Comparison of ENCODE assay signal across 16 cellular contexts in genomic region chr13:32408296-32408998, GRCh38. TPM values are rescaled to one million over a fixed set of nuclear protein-coding genes. Genes with fewer than 3 reads are reported as not detected.
A peak's percentile ranks its signal among the peaks of the same experiment; 100 is the strongest.
DNase-seq lines count a peak whose midpoint lies in the region; ATAC-seq and TF ChIP-seq lines count a peak whose summit lies in the region.
"Had no signal": no experiment of that assay in that cellular context is flagged by ENCODE, and none has a peak within 500 bp of the region (broad histone marks: within the 10 kb centered on the region; RNA-seq: fewer than 3 reads in every experiment).

No MANE protein-coding gene starts in this region.

- TF ChIP-seq CTCF in GM23338 (conservative IDR thresholded peaks at IDR 0.05; ENCODE audit: low read depth in 2 of 2) (no peak), WTC11 (IDR thresholded peaks at IDR 0.05) (no peak)

- POLR2A ChIA-PET in WTC11 (lab: Charles Lee) = interaction anchor here (0.9 to 1.8 kb wide), 2 partner anchors 19 to 131 kb away, joined by 3 to 9 read pairs; partner anchors contain the start of genes N4BP2L1 and N4BP2L2

- no peak overlapping the region for H3K27ac ChIP-seq in GM23338 (ENCODE audit: low read depth)
- H3K27ac ChIP-seq: foreskin keratinocyte had no signal

- H3K9me2 ChIP-seq in GM23338 (ENCODE audit: insufficient read depth) = no peaks in the 10 kb centered on the region

- H3K27ac Mint-ChIP-seq in activated naive CD4-positive, alpha-beta T cell treated with anti-CD3 and anti-CD28 coated beads for 36 hours = peak overlapping the region; percentile 56
- no peak overlapping the region for H3K27ac Mint-ChIP-seq in activated naive CD4-positive, alpha-beta T cell treated with anti-CD3 and anti-CD28 coated beads, Interleukin-2, amount 10 ng/mL, durations not matched to agents 7 days and 5 days
- H3K27ac Mint-ChIP-seq in GM23338 = no peak overlapping the region; the same call in 1 of the 2 replicates
- peak overlapping the region; percentile 46 for H3K27ac Mint-ChIP-seq in WTC11
- H3K27ac Mint-ChIP-seq in stimulated activated memory B cell treated with anti-CD40 and anti-IgM and Interleukin-4, amounts not matched to agents 10 μg/mL and 1 μg/mL and 100 μg/mL, for 72 hours = peak overlapping the region; percentile 27
- H3K27ac Mint-ChIP-seq: B cell had no signal

- DNase-seq in activated naive CD4-positive, alpha-beta T cell treated with anti-CD3 and anti-CD28 coated beads for 36 hours = no peak
- no peak for DNase-seq in activated naive CD4-positive, alpha-beta T cell treated with anti-CD3 and anti-CD28 coated beads, Interleukin-2, amount 10 ng/mL, durations not matched to agents 7 days and 5 days
- DNase-seq in GM23338 (ENCODE audit: low spot score) (no peak), WTC11 (ENCODE audit: low spot score) (no peak), Right ventricle myocardium inferior (ENCODE audit: missing footprints) (no peak)
- DNase-seq in stimulated activated CD4-positive, alpha-beta T cell treated with anti-CD3 and anti-CD28 coated beads, Interleukin-2, amount 100 ng/mL, for 24 hours = no peak
- DNase-seq: activated CD8-positive, alpha-beta memory T cell treated with anti-CD3 and anti-CD28 coated beads, Interleukin-2, amount 50 U/mL, for 4 hours; aorta; effector CD4-positive, alpha-beta T cell; foreskin keratinocyte; GF-D8; RPMI8226; T-helper 9 cell had no signal

- H3K27me3 ChIP-seq in GM23338 (ENCODE audit: insufficient read depth) = peaks cover 5% of the 10 kb centered on the region; the same call in 1 of the 2 replicates
- H3K27me3 ChIP-seq: foreskin keratinocyte had no signal

- no peaks in the 10 kb centered on the region for H3K36me3 ChIP-seq in GM23338 (ENCODE audit: insufficient read depth)

- H3K27me3 Mint-ChIP-seq in activated naive CD4-positive, alpha-beta T cell treated with anti-CD3 and anti-CD28 coated beads for 36 hours (ENCODE audit: low read depth) = no peaks in the 10 kb centered on the region
- no peaks in the 10 kb centered on the region for H3K27me3 Mint-ChIP-seq in activated naive CD4-positive, alpha-beta T cell treated with anti-CD3 and anti-CD28 coated beads, Interleukin-2, amount 10 ng/mL, durations not matched to agents 7 days and 5 days
- H3K27me3 Mint-ChIP-seq in GM23338 (ENCODE audit: insufficient read depth, low read depth, poor library complexity) = peaks cover 12% of the 10 kb centered on the region
- H3K27me3 Mint-ChIP-seq in WTC11 (ENCODE audit: low read depth) = peaks cover 7% of the 10 kb centered on the region
- no peaks in the 10 kb centered on the region for H3K27me3 Mint-ChIP-seq in stimulated activated memory B cell treated with anti-CD40 and anti-IgM and Interleukin-4, amounts not matched to agents 10 μg/mL and 1 μg/mL and 100 μg/mL, for 72 hours
- H3K27me3 Mint-ChIP-seq: B cell had no signal

- intact Hi-C loops in activated naive CD4-positive, alpha-beta T cell treated with anti-CD3 and anti-CD28 coated beads for 36 hours (cut with micrococcal nuclease) = no loop called here
- intact Hi-C loops in Right ventricle myocardium inferior (cut with DNase I) = no loop called here

- peaks cover 27% of the 10 kb centered on the region for H3K4me1 Mint-ChIP-seq in activated naive CD4-positive, alpha-beta T cell treated with anti-CD3 and anti-CD28 coated beads for 36 hours (ENCODE audit: low read depth)
- H3K4me1 Mint-ChIP-seq in activated naive CD4-positive, alpha-beta T cell treated with anti-CD3 and anti-CD28 coated beads, Interleukin-2, amount 10 ng/mL, durations not matched to agents 7 days and 5 days = peaks cover 20% of the 10 kb centered on the region
- peaks cover 26% of the 10 kb centered on the region for H3K4me1 Mint-ChIP-seq in GM23338
- H3K4me1 Mint-ChIP-seq in WTC11 = peaks cover 24% of the 10 kb centered on the region
- H3K4me1 Mint-ChIP-seq in stimulated activated memory B cell treated with anti-CD40 and anti-IgM and Interleukin-4, amounts not matched to agents 10 μg/mL and 1 μg/mL and 100 μg/mL, for 72 hours = peaks cover 23% of the 10 kb centered on the region

- peaks cover 12% of the 10 kb centered on the region for H3K36me3 Mint-ChIP-seq in activated naive CD4-positive, alpha-beta T cell treated with anti-CD3 and anti-CD28 coated beads for 36 hours (ENCODE audit: low read depth)
- H3K36me3 Mint-ChIP-seq in activated naive CD4-positive, alpha-beta T cell treated with anti-CD3 and anti-CD28 coated beads, Interleukin-2, amount 10 ng/mL, durations not matched to agents 7 days and 5 days = peaks cover 40% of the 10 kb centered on the region
- H3K36me3 Mint-ChIP-seq in GM23338 (ENCODE audit: low read depth) (peaks cover 5% of the 10 kb centered on the region; the same call in 1 of the 3 replicates), WTC11 (no peaks in the 10 kb centered on the region)
- peaks cover 56% of the 10 kb centered on the region for H3K36me3 Mint-ChIP-seq in stimulated activated memory B cell treated with anti-CD40 and anti-IgM and Interleukin-4, amounts not matched to agents 10 μg/mL and 1 μg/mL and 100 μg/mL, for 72 hours

- no peaks in the 10 kb centered on the region for H3K79me2 ChIP-seq in GM23338 (replicated peaks; ENCODE audit: insufficient read depth)

- H3K4me3 Mint-ChIP-seq in activated naive CD4-positive, alpha-beta T cell treated with anti-CD3 and anti-CD28 coated beads for 36 hours = peak overlapping the region; percentile 50
- H3K4me3 Mint-ChIP-seq in activated naive CD4-positive, alpha-beta T cell treated with anti-CD3 and anti-CD28 coated beads, Interleukin-2, amount 10 ng/mL, durations not matched to agents 7 days and 5 days = no peak overlapping the region
- H3K4me3 Mint-ChIP-seq in GM23338 (peak overlapping the region; percentile 72; the same call in 2 of the 3 replicates), WTC11 (peak overlapping the region; percentile 82)
- H3K4me3 Mint-ChIP-seq in stimulated activated memory B cell treated with anti-CD40 and anti-IgM and Interleukin-4, amounts not matched to agents 10 μg/mL and 1 μg/mL and 100 μg/mL, for 72 hours = no peak overlapping the region
- H3K4me3 Mint-ChIP-seq: B cell had no signal

- peaks cover 17% of the 10 kb centered on the region for H3K4me1 ChIP-seq in GM23338 (ENCODE audit: insufficient read depth)
- H3K4me1 ChIP-seq: foreskin keratinocyte had no signal

- no peaks in the 10 kb centered on the region for H3K9me3 Mint-ChIP-seq in activated naive CD4-positive, alpha-beta T cell treated with anti-CD3 and anti-CD28 coated beads for 36 hours
- H3K9me3 Mint-ChIP-seq in activated naive CD4-positive, alpha-beta T cell treated with anti-CD3 and anti-CD28 coated beads, Interleukin-2, amount 10 ng/mL, durations not matched to agents 7 days and 5 days = no peaks in the 10 kb centered on the region
- H3K9me3 Mint-ChIP-seq in GM23338 (no peaks in the 10 kb centered on the region), WTC11 (no peaks in the 10 kb centered on the region)
- no peaks in the 10 kb centered on the region for H3K9me3 Mint-ChIP-seq in stimulated activated memory B cell treated with anti-CD40 and anti-IgM and Interleukin-4, amounts not matched to agents 10 μg/mL and 1 μg/mL and 100 μg/mL, for 72 hours

- peak overlapping the region; percentile 63 for H2AFZ ChIP-seq in GM23338

- ATAC-seq in GM23338 (no peak), WTC11 (no peak), GM18861 (IDR thresholded peaks at IDR 0.05; ENCODE audit: unreplicated experiment) (no peak), Right ventricle myocardium inferior (no peak)
- no peak for ATAC-seq in stimulated activated memory B cell treated with anti-CD40 and anti-IgM and Interleukin-4, amounts not matched to agents 10 μg/mL and 1 μg/mL and 100 μg/mL, for 72 hours
- ATAC-seq: foreskin keratinocyte had no signal

- H3F3A ChIP-seq in GM23338 (replicated peaks; ENCODE audit: low read depth) = no peaks in the 10 kb centered on the region

- no peaks in the 10 kb centered on the region for H4K20me1 ChIP-seq in GM23338 (replicated peaks; ENCODE audit: insufficient read depth)

- H3K4me2 ChIP-seq in GM23338 = peak overlapping the region; percentile 78

- peak overlapping the region; percentile 56; the same call in 1 of the 2 replicates for H3K4me3 ChIP-seq in GM23338

- CTCF ChIA-PET in activated naive CD4-positive, alpha-beta T cell treated with anti-CD3 and anti-CD28 coated beads for 36 hours (lab: Charles Lee) = interaction anchor here (0.9 to 1.7 kb wide), 4 partner anchors 14 to 93 kb away, joined by 3 to 8 read pairs (median 6); partner anchors contain the start of genes BRCA2, N4BP2L1 and ZAR1L
- CTCF ChIA-PET in activated naive CD4-positive, alpha-beta T cell treated with anti-CD3 and anti-CD28 coated beads, Interleukin-2, amount 10 ng/mL, durations not matched to agents 7 days and 5 days (lab: Charles Lee) = interaction anchor here (0.6 to 1.5 kb wide), 5 partner anchors 16 to 260 kb away, joined by 3 to 6 read pairs (median 4); no protein-coding TSS in a partner anchor
- CTCF ChIA-PET in WTC11 (lab: Charles Lee) = interaction anchor here (0.9 to 1.7 kb wide), 4 partner anchors 15 to 242 kb away, joined by 3 to 6 read pairs (median 4); no protein-coding TSS in a partner anchor

TF ChIP-seq in GM23338, 12 proteins besides CTCF, POLR2A, EP300 and RAD21 (continues in another document):
- TF ChIP-seq ETS1 (IDR thresholded peaks at IDR 0.05) (no peak), STAT1 (IDR thresholded peaks at IDR 0.05; ENCODE audit: unreplicated experiment) (no peak)

TF ChIP-seq in WTC11, 78 proteins besides CTCF, POLR2A, EP300 and RAD21:
- no peak for TF ChIP-seq ZNF423 (CRISPR knock-in tag; IDR thresholded peaks at IDR 0.05)
- TF ChIP-seq USF2 (CRISPR knock-in tag; IDR thresholded peaks at IDR 0.05) = 0 out of 2 replicates have a peak, but pooled peaks have one; percentile 7

RNA-seq across cellular contexts. Expression of gene N4BP2L1, which starts 19.5 kb away (rescaled TPM):
- total RNA-seq in activated naive CD4-positive, alpha-beta T cell treated with anti-CD3 and anti-CD28 coated beads for 36 hours = 10 to 100 TPM; 22.6 TPM
- total RNA-seq in GM23338 (2014; rRNA removed; shearing (Covaris generic)) = 3.0 and 4.1 TPM in 2 replicates
- polyA plus RNA-seq in GM23338 (2016; fragmentation: Nextera tagmentation; extraction: Ambion mirVana) = 1.8 and 3.3 TPM in 2 replicates
- total RNA-seq in WTC11 (2021) (3.8 to 5.3 TPM (median 3.8 TPM) in 3 replicates), Right ventricle myocardium inferior (4.7 TPM)

Comparison
In these comparisons a context has a peak if more than half of its experiments do, and no peak if none do; other contexts are left out.
1. H3K27ac Mint-ChIP-seq: peak in activated naive CD4-positive, alpha-beta T cell treated with anti-CD3 and anti-CD28 coated beads for 36 hours (single experiment), WTC11 (single experiment) and stimulated activated memory B cell treated with anti-CD40 and anti-IgM and Interleukin-4, amounts not matched to agents 10 μg/mL and 1 μg/mL and 100 μg/mL, for 72 hours (single experiment); none in activated naive CD4-positive, alpha-beta T cell treated with anti-CD3 and anti-CD28 coated beads, Interleukin-2, amount 10 ng/mL, durations not matched to agents 7 days and 5 days (single experiment) and GM23338 (single experiment).
2. H3K4me3 Mint-ChIP-seq: peak in activated naive CD4-positive, alpha-beta T cell treated with anti-CD3 and anti-CD28 coated beads for 36 hours (single experiment), GM23338 (single experiment) and WTC11 (single experiment); none in activated naive CD4-positive, alpha-beta T cell treated with anti-CD3 and anti-CD28 coated beads, Interleukin-2, amount 10 ng/mL, durations not matched to agents 7 days and 5 days (single experiment) and stimulated activated memory B cell treated with anti-CD40 and anti-IgM and Interleukin-4, amounts not matched to agents 10 μg/mL and 1 μg/mL and 100 μg/mL, for 72 hours (single experiment).